ENCODE assay signal across 29 cellular contexts in genomic region chr9:81653240-81653639, GRCh38. TPM values are rescaled to one million over a fixed set of nuclear protein-coding genes. Genes with fewer than 3 reads are reported as not detected.
DNase-seq lines count a peak whose midpoint lies in the region; ATAC-seq, FAIRE-seq and TF ChIP-seq lines count a peak whose summit lies in the region.
"Had no signal": no experiment of that assay in that cellular context is flagged by ENCODE, and none has a peak within 500 bp of the region (broad histone marks: within the 10 kb centered on the region; RNA-seq: fewer than 3 reads in every experiment).

No MANE protein-coding gene starts in this region.

- no peak overlapping the region for H2AFZ ChIP-seq in astrocyte (ENCODE audit: low read depth, low read length)

- FAIRE-seq in astrocyte (lab: Jason Lieb, UNC): no peak
- FAIRE-seq: D721Med, HTR-8/SVneo, kidney had no signal

- DNase-seq in astrocyte (ENCODE audit: low read depth) (peak; percentile 57), hepatic stellate cell (ENCODE audit: low spot score) (peak; percentile 49), erythroblast (lab: John Stamatoyannopoulos, UW) (no peak), C1 segment of cervical spinal cord (lab: John Stamatoyannopoulos, UW) (no peak)
- no peak for DNase-seq in NK-92 treated with Interleukin-12 subunit alpha and Interleukin-12 subunit beta, amount 100 ng/mL, for 24 hours (lab: John Stamatoyannopoulos, UW)
- DNase-seq: activated CD4-positive, alpha-beta T cell treated with anti-CD3 and anti-CD28 coated beads, Interleukin-2, amount 10 ng/mL, durations not matched to agents 24 days and 14 days; activated naive CD8-positive, alpha-beta T cell treated with anti-CD3 and anti-CD28 coated beads for 36 hours; colonic mucosa; endodermal cell; kidney; lower lobe of right lung; NCI-H1092; NCI-H2029; NCI-H226; stimulated activated CD4-positive, alpha-beta T cell treated with anti-CD3 and anti-CD28 coated beads, Interleukin-1b, Interleukin-23, amount 100 ng/mL, for 48 hours; stimulated activated naive CD4-positive, alpha-beta T cell; testis had no signal

- TF ChIP-seq CTCF in DOHH2 (IDR thresholded peaks at IDR 0.05; ENCODE audit: low read depth, low read length, poor library complexity, severe bottlenecking) (no peak), astrocyte (IDR thresholded peaks at IDR 0.05; ENCODE audit: insufficient read depth, low read depth, low read length) (no peak)

- H3K4me3 ChIP-seq in DOHH2 (ENCODE audit: low read length) (peak overlapping the region; percentile 32), HUES6 (ENCODE audit: low read depth, low read length) (no peak overlapping the region), astrocyte (ENCODE audit: insufficient read depth, low read depth, low read length) (no peak overlapping the region)
- H3K4me3 ChIP-seq: colonic mucosa, lower lobe of right lung, skin epidermis, testis, vagina had no signal

- H3K4me2 ChIP-seq in DOHH2 (ENCODE audit: low read length): peak overlapping the region; percentile 57
- peak overlapping the region; percentile 30 for H3K4me2 ChIP-seq in astrocyte (ENCODE audit: low read length)

- H3K27me3 Mint-ChIP-seq in astrocyte (ENCODE audit: low read depth, unreplicated experiment): no peaks in the 10 kb centered on the region
- H3K27me3 Mint-ChIP-seq: activated CD4-positive, alpha-beta T cell treated with anti-CD3 and anti-CD28 coated beads, Interleukin-2, amount 10 ng/mL, durations not matched to agents 24 days and 14 days; activated naive CD8-positive, alpha-beta T cell treated with anti-CD3 and anti-CD28 coated beads for 36 hours; activated T-helper 17 cell treated with anti-CD3 and anti-CD28 coated beads, Interleukin-2, amount 50 U/mL, for 72 hours; brain had no signal

- H3K9me3 Mint-ChIP-seq in astrocyte (ENCODE audit: unreplicated experiment): no peaks in the 10 kb centered on the region
- H3K9me3 Mint-ChIP-seq: activated CD4-positive, alpha-beta T cell treated with anti-CD3 and anti-CD28 coated beads, Interleukin-2, amount 10 ng/mL, durations not matched to agents 24 days and 14 days; activated naive CD8-positive, alpha-beta T cell treated with anti-CD3 and anti-CD28 coated beads for 36 hours; activated T-helper 17 cell treated with anti-CD3 and anti-CD28 coated beads, Interleukin-2, amount 50 U/mL, for 72 hours; brain; endodermal cell; T-helper 1 cell treated with Interleukin-12 subunit alpha and Interleukin-12 subunit beta and Interleukin-4 antibody, amounts not matched to agents 30 μg/mL and 1 μg/mL, for 36 hours had no signal

- H3K36me3 ChIP-seq in DOHH2 (ENCODE audit: control insufficient read depth, low read length) (no peaks in the 10 kb centered on the region), HUES6 (ENCODE audit: control insufficient read depth, insufficient read depth, low read length) (peaks cover 42% of the 10 kb centered on the region), astrocyte (ENCODE audit: insufficient read depth, low read length) (peaks cover 3% of the 10 kb centered on the region)
- H3K36me3 ChIP-seq: colonic mucosa, neutrophil had no signal

- H3K9me2 ChIP-seq in DOHH2 (replicated peaks; ENCODE audit: control insufficient read depth, low read length): no peaks in the 10 kb centered on the region

- no peak overlapping the region for H3K4me3 Mint-ChIP-seq in astrocyte (ENCODE audit: unreplicated experiment)
- H3K4me3 Mint-ChIP-seq: activated CD4-positive, alpha-beta T cell treated with anti-CD3 and anti-CD28 coated beads, Interleukin-2, amount 10 ng/mL, durations not matched to agents 24 days and 14 days; activated naive CD8-positive, alpha-beta T cell treated with anti-CD3 and anti-CD28 coated beads for 36 hours; activated T-helper 17 cell treated with anti-CD3 and anti-CD28 coated beads, Interleukin-2, amount 50 U/mL, for 72 hours; brain; endodermal cell; T-helper 1 cell treated with Interleukin-12 subunit alpha and Interleukin-12 subunit beta and Interleukin-4 antibody, amounts not matched to agents 30 μg/mL and 1 μg/mL, for 36 hours had no signal

- H3K9ac ChIP-seq in HUES6 (ENCODE audit: low read length) (no peak overlapping the region), astrocyte (ENCODE audit: low read length) (no peak overlapping the region)

- no peaks in the 10 kb centered on the region for H4K20me1 ChIP-seq in DOHH2 (ENCODE audit: control insufficient read depth, insufficient read depth, low read depth, low read length)
- H4K20me1 ChIP-seq in astrocyte (ENCODE audit: insufficient read depth, low read length): peaks cover 4% of the 10 kb centered on the region

- H3K9me3 ChIP-seq in DOHH2 (ENCODE audit: control insufficient read depth, insufficient read depth, low read length) (no peaks in the 10 kb centered on the region), HUES6 (ENCODE audit: control insufficient read depth, insufficient read depth, low read depth, low read length) (no peaks in the 10 kb centered on the region), astrocyte (ENCODE audit: insufficient read depth, low read depth, low read length) (no peaks in the 10 kb centered on the region)
- H3K9me3 ChIP-seq: colonic mucosa, lower lobe of right lung, neutrophil, testis, vagina had no signal

- H3K27me3 ChIP-seq in DOHH2 (ENCODE audit: control insufficient read depth, low read length): peaks cover 13% of the 10 kb centered on the region
- no peaks in the 10 kb centered on the region for H3K27me3 ChIP-seq in HUES6 (ENCODE audit: control insufficient read depth, insufficient read depth, low read length)
- no peaks in the 10 kb centered on the region for H3K27me3 ChIP-seq in astrocyte (ENCODE audit: insufficient read depth, low read length)
- H3K27me3 ChIP-seq: colonic mucosa, neutrophil, testis, vagina had no signal

- peaks cover 4% of the 10 kb centered on the region for H3F3A ChIP-seq in DOHH2 (ENCODE audit: control insufficient read depth, insufficient read depth)

- H3K4me1 Mint-ChIP-seq in astrocyte (ENCODE audit: low read depth, unreplicated experiment): peaks cover 13% of the 10 kb centered on the region
- H3K4me1 Mint-ChIP-seq: activated CD4-positive, alpha-beta T cell treated with anti-CD3 and anti-CD28 coated beads, Interleukin-2, amount 10 ng/mL, durations not matched to agents 24 days and 14 days; activated T-helper 17 cell treated with anti-CD3 and anti-CD28 coated beads, Interleukin-2, amount 50 U/mL, for 72 hours had no signal

- TF ChIP-seq POLR2A in erythroblast (IDR thresholded peaks at IDR 0.05; ENCODE audit: low read length): no peak

- H3K27ac ChIP-seq in DOHH2 (ENCODE audit: low read depth, low read length) (peak overlapping the region; percentile 53), HUES6 (ENCODE audit: low read depth, low read length) (0 out of 2 replicates have a peak overlapping the region, but pooled peaks have one; percentile 24), astrocyte (ENCODE audit: low read depth, low read length) (no peak overlapping the region)
- H3K27ac ChIP-seq: colonic mucosa, lower lobe of right lung, neutrophil, skin epidermis, testis, vagina had no signal

- peaks cover 16% of the 10 kb centered on the region for H3K36me3 Mint-ChIP-seq in astrocyte (ENCODE audit: low read depth, unreplicated experiment)
- H3K36me3 Mint-ChIP-seq: activated naive CD8-positive, alpha-beta T cell treated with anti-CD3 and anti-CD28 coated beads for 36 hours had no signal

- H3K27ac Mint-ChIP-seq in astrocyte (ENCODE audit: unreplicated experiment): no peak overlapping the region
- H3K27ac Mint-ChIP-seq: activated CD4-positive, alpha-beta T cell treated with anti-CD3 and anti-CD28 coated beads, Interleukin-2, amount 10 ng/mL, durations not matched to agents 24 days and 14 days; activated naive CD8-positive, alpha-beta T cell treated with anti-CD3 and anti-CD28 coated beads for 36 hours; activated T-helper 17 cell treated with anti-CD3 and anti-CD28 coated beads, Interleukin-2, amount 50 U/mL, for 72 hours; endodermal cell; T-helper 1 cell treated with Interleukin-12 subunit alpha and Interleukin-12 subunit beta and Interleukin-4 antibody, amounts not matched to agents 30 μg/mL and 1 μg/mL, for 36 hours had no signal

- H3K79me2 ChIP-seq in DOHH2 (ENCODE audit: control insufficient read depth, low read length): no peaks in the 10 kb centered on the region
- H3K79me2 ChIP-seq in astrocyte (ENCODE audit: insufficient read depth, low read length): peaks cover 18% of the 10 kb centered on the region

- no peak for ATAC-seq in GM21526 (IDR thresholded peaks at IDR 0.05; ENCODE audit: low FRiP score, unreplicated experiment)
- ATAC-seq: activated T-helper 17 cell treated with anti-CD3 and anti-CD28 coated beads, Interleukin-2, amount 50 U/mL, for 72 hours; HCT116; lower lobe of right lung had no signal

- H3K4me1 ChIP-seq in DOHH2 (ENCODE audit: control insufficient read depth, low read length): peaks cover 50% of the 10 kb centered on the region
- peaks cover 31% of the 10 kb centered on the region for H3K4me1 ChIP-seq in HUES6 (ENCODE audit: control insufficient read depth, insufficient read depth, low read length)
- peaks cover 8% of the 10 kb centered on the region for H3K4me1 ChIP-seq in astrocyte (ENCODE audit: insufficient read depth, low read length)
- H3K4me1 ChIP-seq: colonic mucosa had no signal

RNA-seq across cellular contexts. Expression of gene TLE1, which starts 36.1 kb away (rescaled TPM):
- 23.6 and 29.6 TPM in 2 replicates for total RNA-seq in astrocyte
- total RNA-seq: activated CD4-positive, alpha-beta T cell treated with anti-CD3 and anti-CD28 coated beads, Interleukin-2, amount 10 ng/mL, durations not matched to agents 24 days and 14 days had no signal

Comparison
In these comparisons a context has a peak if more than half of its experiments do, and no peak if none do; other contexts are left out.
1. DNase-seq: peak in astrocyte (single experiment) and hepatic stellate cell (single experiment); none in NK-92 treated with Interleukin-12 subunit alpha and Interleukin-12 subunit beta, amount 100 ng/mL, for 24 hours (single experiment), erythroblast (0 of 2) and C1 segment of cervical spinal cord (0 of 14).